29 cellular contexts compared by ENCODE assay signal in the genomic region with DNA sequence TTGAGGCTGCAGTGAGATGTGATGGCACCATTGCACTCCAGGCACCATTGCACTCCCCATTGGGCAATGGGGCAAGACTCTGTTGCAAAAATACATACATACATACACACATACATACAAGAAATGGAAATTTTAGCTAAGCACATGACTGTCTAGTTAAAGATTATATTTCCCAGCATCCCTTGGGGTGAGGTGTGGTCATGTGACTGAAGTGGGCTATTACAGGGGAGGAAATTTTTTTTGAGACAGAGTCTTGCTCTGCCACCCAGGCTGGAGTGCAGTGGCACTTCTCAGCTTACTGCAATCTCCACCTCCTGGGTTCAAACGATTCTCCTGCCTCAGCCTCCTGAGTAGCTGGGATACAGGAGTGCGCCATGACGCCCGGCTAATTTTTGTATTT. TPM values are rescaled to one million over a fixed set of nuclear protein-coding genes. Genes with fewer than 3 reads are reported as not detected.
"Had no signal": no experiment of that assay in that cellular context is flagged by ENCODE, and none has a peak within 500 bp of the region (broad histone marks: within the 10 kb centered on the region; RNA-seq: fewer than 3 reads in every experiment).

No MANE protein-coding gene starts in this region.

- H3K4me1 Mint-ChIP-seq: nephron; stimulated activated naive B cell treated with anti-CD40 and anti-IgM and Interleukin-4, amounts not matched to agents 10 μg/mL and 1 μg/mL and 100 μg/mL, for 72 hours had no signal

- FAIRE-seq: small intestine, urothelium cell line had no signal

- H3K27me3 Mint-ChIP-seq: stimulated activated naive B cell treated with anti-CD40 and anti-IgM and Interleukin-4, amounts not matched to agents 10 μg/mL and 1 μg/mL and 100 μg/mL, for 72 hours; stimulated activated naive CD8-positive, alpha-beta T cell treated with anti-CD3 and anti-CD28 coated beads, Interleukin-15, Interleukin-2, amounts not matched to agents 100 ng/mL and 50 ng/mL, for 24 hours had no signal

- H3K9me3 ChIP-seq: ovary, psoas muscle, right lobe of liver, sigmoid colon, stomach, thoracic aorta, thyroid gland, tibial nerve, upper lobe of left lung, vagina had no signal

- H3K4me3 ChIP-seq: neural progenitor cell, ovary, psoas muscle, right lobe of liver, sigmoid colon, stomach, thoracic aorta, thyroid gland, tibial nerve, upper lobe of left lung, vagina had no signal

- H3K9ac ChIP-seq: neural progenitor cell, parathyroid adenoma had no signal

- DNase-seq: natural killer cell; occipital lobe; ovary; psoas muscle; right cardiac atrium; right lobe of liver; sigmoid colon; small intestine; stimulated activated CD4-positive, alpha-beta T cell treated with anti-CD3 and anti-CD28 coated beads, Interleukin-15, amount 100 ng/mL, for 24 hours; stimulated activated CD4-positive, alpha-beta T cell treated with anti-CD3 and anti-CD28 coated beads, Interleukin-2, amount 100 ng/mL, for 24 hours; stimulated activated CD4-positive, alpha-beta T cell treated with anti-CD3 and anti-CD28 coated beads, Interleukin-2, amount 100 ng/mL, for 48 hours; stimulated activated CD4-positive, alpha-beta T cell treated with anti-CD3 and anti-CD28 coated beads, Interleukin-4, amount 100 ng/mL, for 24 hours; stimulated activated naive B cell treated with anti-CD40 and anti-IgM and Interleukin-4, amounts not matched to agents 10 μg/mL and 1 μg/mL and 100 μg/mL, for 72 hours; stimulated activated naive CD4-positive, alpha-beta T cell treated with Interleukin-2 at 50 U/mL for 16 hours; stomach; thyroid gland; trophoblast cell; upper lobe of left lung had no signal

- H3K4me2 ChIP-seq: neural progenitor cell had no signal

- H3K9me3 Mint-ChIP-seq: natural killer cell; nephron; neural progenitor cell; stimulated activated effector memory CD8-positive, alpha-beta T cell treated with anti-CD3 and anti-CD28 coated beads, Interleukin-12 subunit alpha, Interleukin-12 subunit beta, amount 100 ng/mL, for 72 hours; stimulated activated naive B cell treated with anti-CD40 and anti-IgM and Interleukin-4, amounts not matched to agents 10 μg/mL and 1 μg/mL and 100 μg/mL, for 72 hours; stimulated activated naive CD8-positive, alpha-beta T cell treated with anti-CD3 and anti-CD28 coated beads, Interleukin-15, Interleukin-2, amounts not matched to agents 100 ng/mL and 50 ng/mL, for 24 hours had no signal

- H3K27ac ChIP-seq: neural progenitor cell, ovary, parathyroid adenoma, psoas muscle, right lobe of liver, sigmoid colon, stomach, thoracic aorta, thyroid gland, tibial nerve, upper lobe of left lung, vagina had no signal

- H3K36me3 ChIP-seq: neural progenitor cell, ovary, right lobe of liver, sigmoid colon, stomach, thoracic aorta, thyroid gland, tibial nerve, upper lobe of left lung, vagina had no signal

- H3K79me2 ChIP-seq: parathyroid adenoma had no signal

- H3K27me3 ChIP-seq: neural progenitor cell, ovary, right lobe of liver, sigmoid colon, thyroid gland, tibial nerve, upper lobe of left lung, vagina had no signal

- ATAC-seq: right cardiac atrium; right lobe of liver; stimulated activated naive B cell treated with anti-CD40 and anti-IgM and Interleukin-4, amounts not matched to agents 10 μg/mL and 1 μg/mL and 100 μg/mL, for 72 hours had no signal

- H3K4me1 ChIP-seq: neural progenitor cell, parathyroid adenoma, psoas muscle, right lobe of liver, sigmoid colon, stomach, thyroid gland, tibial nerve, upper lobe of left lung, vagina had no signal

- H3K36me3 Mint-ChIP-seq: natural killer cell; neural progenitor cell; stimulated activated effector memory CD8-positive, alpha-beta T cell treated with anti-CD3 and anti-CD28 coated beads, Interleukin-12 subunit alpha, Interleukin-12 subunit beta, amount 100 ng/mL, for 72 hours; stimulated activated naive B cell treated with anti-CD40 and anti-IgM and Interleukin-4, amounts not matched to agents 10 μg/mL and 1 μg/mL and 100 μg/mL, for 72 hours had no signal

- H2AFZ ChIP-seq: parathyroid adenoma had no signal

- H3K4me3 Mint-ChIP-seq: natural killer cell; nephron; neural progenitor cell; stimulated activated effector memory CD8-positive, alpha-beta T cell treated with anti-CD3 and anti-CD28 coated beads, Interleukin-12 subunit alpha, Interleukin-12 subunit beta, amount 100 ng/mL, for 72 hours; stimulated activated naive B cell treated with anti-CD40 and anti-IgM and Interleukin-4, amounts not matched to agents 10 μg/mL and 1 μg/mL and 100 μg/mL, for 72 hours; stimulated activated naive CD8-positive, alpha-beta T cell treated with anti-CD3 and anti-CD28 coated beads, Interleukin-15, Interleukin-2, amounts not matched to agents 100 ng/mL and 50 ng/mL, for 24 hours had no signal

- H3K27ac Mint-ChIP-seq: natural killer cell; nephron; neural progenitor cell; progenitor cell of endocrine pancreas; stimulated activated effector memory CD8-positive, alpha-beta T cell treated with anti-CD3 and anti-CD28 coated beads, Interleukin-12 subunit alpha, Interleukin-12 subunit beta, amount 100 ng/mL, for 72 hours; stimulated activated naive B cell treated with anti-CD40 and anti-IgM and Interleukin-4, amounts not matched to agents 10 μg/mL and 1 μg/mL and 100 μg/mL, for 72 hours; stimulated activated naive CD8-positive, alpha-beta T cell treated with anti-CD3 and anti-CD28 coated beads, Interleukin-15, Interleukin-2, amounts not matched to agents 100 ng/mL and 50 ng/mL, for 24 hours had no signal

RNA-seq across cellular contexts. Expression of gene GRM4, which starts 58.8 kb away (rescaled TPM):
- total RNA-seq: natural killer cell, right cardiac atrium, right lobe of liver, subcutaneous adipose tissue, thoracic aorta, tibial nerve, vagina had no signal
- polyA plus RNA-seq: right cardiac atrium, stomach had no signal
